ENCODE assay signal across 11 cellular contexts in genomic region chr2:128314348-128315121, GRCh38. TPM values are rescaled to one million over a fixed set of nuclear protein-coding genes. Genes with fewer than 3 reads are reported as not detected.
DNase-seq lines count a peak whose midpoint lies in the region; ATAC-seq and TF ChIP-seq lines count a peak whose summit lies in the region.
"Had no signal": no experiment of that assay in that cellular context is flagged by ENCODE, and none has a peak within 500 bp of the region (broad histone marks: within the 10 kb centered on the region; RNA-seq: fewer than 3 reads in every experiment).

No MANE protein-coding gene starts in this region.

- CTCF ChIA-PET in activated CD8-positive, alpha-beta T cell treated with anti-CD3 and anti-CD28 coated beads, Interleukin-2, amount 10 ng/mL, durations not matched to agents 7 days and 5 days (lab: Charles Lee), result no interaction called here
- CTCF ChIA-PET in activated CD8-positive, alpha-beta T cell treated with anti-CD3 and anti-CD28 coated beads for 36 hours (lab: Charles Lee), result no interaction called here

- H3K4me3 ChIP-seq in right atrium auricular region (no peak overlapping the region), rectal smooth muscle tissue (ENCODE audit: low read length) (peak overlapping the region; percentile 9)

- no peak for ATAC-seq in activated CD8-positive, alpha-beta T cell treated with anti-CD3 and anti-CD28 coated beads, Interleukin-2, amount 10 ng/mL, durations not matched to agents 7 days and 5 days
- ATAC-seq in activated CD8-positive, alpha-beta T cell treated with anti-CD3 and anti-CD28 coated beads for 36 hours, result no peak

- DNase-seq in activated CD8-positive, alpha-beta T cell treated with anti-CD3 and anti-CD28 coated beads, Interleukin-2, amount 10 ng/mL, durations not matched to agents 7 days and 5 days, result peak; percentile 15
- no peak for DNase-seq in activated CD8-positive, alpha-beta T cell treated with anti-CD3 and anti-CD28 coated beads for 36 hours
- no peak for DNase-seq in activated T-helper 1 cell treated with anti-CD3 and anti-CD28 coated beads, Interleukin-12 subunit alpha, Interleukin-12 subunit beta, Interleukin-2, Interleukin-4 antibody, amounts not matched to agents 30 ng/mL and 10 ng/mL and 1 ng/mL, durations not matched to agents 14 hours and 24 hours and 36 hours (ENCODE audit: low spot score)
- peak; percentile 57 for DNase-seq in right atrium auricular region (ENCODE audit: low spot score)
- no peak for DNase-seq in GM19238 (ENCODE audit: insufficient read length, low spot score)
- no peak for DNase-seq in amniotic stem cell (lab: John Stamatoyannopoulos, UW)
- DNase-seq in NCI-H1092 (lab: John Stamatoyannopoulos, UW), result no peak
- DNase-seq: NCI-H1105; RPMI8226; stimulated activated CD4-positive, alpha-beta T cell treated with anti-CD3 and anti-CD28 coated beads, Interleukin-2, amount 100 ng/mL, for 48 hours had no signal

- POLR2A ChIA-PET in activated CD8-positive, alpha-beta T cell treated with anti-CD3 and anti-CD28 coated beads, Interleukin-2, amount 10 ng/mL, durations not matched to agents 7 days and 5 days (lab: Charles Lee), result no interaction called here
- POLR2A ChIA-PET in activated CD8-positive, alpha-beta T cell treated with anti-CD3 and anti-CD28 coated beads for 36 hours (lab: Charles Lee), result no interaction called here

- no peak overlapping the region for H3K4me3 Mint-ChIP-seq in activated CD8-positive, alpha-beta T cell treated with anti-CD3 and anti-CD28 coated beads, Interleukin-2, amount 10 ng/mL, durations not matched to agents 7 days and 5 days
- no peak overlapping the region for H3K4me3 Mint-ChIP-seq in activated CD8-positive, alpha-beta T cell treated with anti-CD3 and anti-CD28 coated beads for 36 hours
- peak overlapping the region; percentile 45 for H3K4me3 Mint-ChIP-seq in activated T-helper 1 cell treated with anti-CD3 and anti-CD28 coated beads, Interleukin-12 subunit alpha, Interleukin-12 subunit beta, Interleukin-2, Interleukin-4 antibody, amounts not matched to agents 30 ng/mL and 10 ng/mL and 1 ng/mL, durations not matched to agents 14 hours and 24 hours and 36 hours

- H3K27ac ChIP-seq in right atrium auricular region (no peak overlapping the region), rectal smooth muscle tissue (ENCODE audit: low read depth, low read length) (no peak overlapping the region)

- H3K36me3 Mint-ChIP-seq in activated CD8-positive, alpha-beta T cell treated with anti-CD3 and anti-CD28 coated beads, Interleukin-2, amount 10 ng/mL, durations not matched to agents 7 days and 5 days (ENCODE audit: low read depth), result no peaks in the 10 kb centered on the region
- H3K36me3 Mint-ChIP-seq in activated CD8-positive, alpha-beta T cell treated with anti-CD3 and anti-CD28 coated beads for 36 hours (ENCODE audit: low read depth), result peaks cover 10% of the 10 kb centered on the region
- peaks cover 14% of the 10 kb centered on the region for H3K36me3 Mint-ChIP-seq in activated T-helper 1 cell treated with anti-CD3 and anti-CD28 coated beads, Interleukin-12 subunit alpha, Interleukin-12 subunit beta, Interleukin-2, Interleukin-4 antibody, amounts not matched to agents 30 ng/mL and 10 ng/mL and 1 ng/mL, durations not matched to agents 14 hours and 24 hours and 36 hours (ENCODE audit: low read depth)

- no peak overlapping the region for H3K9ac ChIP-seq in rectal smooth muscle tissue (ENCODE audit: low read length)

- H3K9me3 Mint-ChIP-seq in activated CD8-positive, alpha-beta T cell treated with anti-CD3 and anti-CD28 coated beads, Interleukin-2, amount 10 ng/mL, durations not matched to agents 7 days and 5 days (ENCODE audit: insufficient read depth), result no peaks in the 10 kb centered on the region
- H3K9me3 Mint-ChIP-seq in activated CD8-positive, alpha-beta T cell treated with anti-CD3 and anti-CD28 coated beads for 36 hours, result no peaks in the 10 kb centered on the region
- H3K9me3 Mint-ChIP-seq in activated T-helper 1 cell treated with anti-CD3 and anti-CD28 coated beads, Interleukin-12 subunit alpha, Interleukin-12 subunit beta, Interleukin-2, Interleukin-4 antibody, amounts not matched to agents 30 ng/mL and 10 ng/mL and 1 ng/mL, durations not matched to agents 14 hours and 24 hours and 36 hours, result no peaks in the 10 kb centered on the region

- intact Hi-C loops in activated CD8-positive, alpha-beta T cell treated with anti-CD3 and anti-CD28 coated beads for 36 hours (cut with micrococcal nuclease), result no loop called here
- intact Hi-C loops in activated T-helper 1 cell treated with anti-CD3 and anti-CD28 coated beads, Interleukin-12 subunit alpha, Interleukin-12 subunit beta, Interleukin-2, Interleukin-4 antibody, amounts not matched to agents 30 ng/mL and 10 ng/mL and 1 ng/mL, durations not matched to agents 14 hours and 24 hours and 36 hours (cut with micrococcal nuclease), result loop anchor here (5.0 to 10.0 kb wide), 5 partner anchors 137 to 790 kb away; partner anchors contain the start of gene IWS1

- peaks cover 28% of the 10 kb centered on the region for H3K4me1 Mint-ChIP-seq in activated CD8-positive, alpha-beta T cell treated with anti-CD3 and anti-CD28 coated beads, Interleukin-2, amount 10 ng/mL, durations not matched to agents 7 days and 5 days (ENCODE audit: low read depth)
- peaks cover 41% of the 10 kb centered on the region for H3K4me1 Mint-ChIP-seq in activated CD8-positive, alpha-beta T cell treated with anti-CD3 and anti-CD28 coated beads for 36 hours (ENCODE audit: low read depth)
- H3K4me1 Mint-ChIP-seq in activated T-helper 1 cell treated with anti-CD3 and anti-CD28 coated beads, Interleukin-12 subunit alpha, Interleukin-12 subunit beta, Interleukin-2, Interleukin-4 antibody, amounts not matched to agents 30 ng/mL and 10 ng/mL and 1 ng/mL, durations not matched to agents 14 hours and 24 hours and 36 hours (ENCODE audit: low read depth), result peaks cover 37% of the 10 kb centered on the region

- no peak for TF ChIP-seq CTCF in activated CD8-positive, alpha-beta T cell treated with anti-CD3 and anti-CD28 coated beads for 36 hours (IDR thresholded peaks at IDR 0.05)
- no peak for TF ChIP-seq CTCF in right atrium auricular region (IDR thresholded peaks at IDR 0.05)

- H3K4me1 ChIP-seq in right atrium auricular region, result peaks cover 0 to 46% of the 10 kb centered on the region in 2 donors
- peaks cover 18% of the 10 kb centered on the region for H3K4me1 ChIP-seq in rectal smooth muscle tissue (ENCODE audit: control insufficient read depth, insufficient read depth, low read length)

- peaks cover 5% of the 10 kb centered on the region for H3K27me3 Mint-ChIP-seq in activated CD8-positive, alpha-beta T cell treated with anti-CD3 and anti-CD28 coated beads, Interleukin-2, amount 10 ng/mL, durations not matched to agents 7 days and 5 days (ENCODE audit: low read depth)
- H3K27me3 Mint-ChIP-seq in activated CD8-positive, alpha-beta T cell treated with anti-CD3 and anti-CD28 coated beads for 36 hours, result no peaks in the 10 kb centered on the region
- peaks cover 8% of the 10 kb centered on the region for H3K27me3 Mint-ChIP-seq in activated T-helper 1 cell treated with anti-CD3 and anti-CD28 coated beads, Interleukin-12 subunit alpha, Interleukin-12 subunit beta, Interleukin-2, Interleukin-4 antibody, amounts not matched to agents 30 ng/mL and 10 ng/mL and 1 ng/mL, durations not matched to agents 14 hours and 24 hours and 36 hours (ENCODE audit: insufficient read depth)

- H3K27me3 ChIP-seq in right atrium auricular region, result no peaks in the 10 kb centered on the region
- no peaks in the 10 kb centered on the region for H3K27me3 ChIP-seq in rectal smooth muscle tissue (ENCODE audit: control insufficient read depth, insufficient read depth, low read length)

- H3K9me3 ChIP-seq in right atrium auricular region, result no peaks in the 10 kb centered on the region

- no peaks in the 10 kb centered on the region for H3K36me3 ChIP-seq in right atrium auricular region
- peaks cover 2% of the 10 kb centered on the region for H3K36me3 ChIP-seq in rectal smooth muscle tissue (ENCODE audit: control insufficient read depth, insufficient read depth, low read length)

- no peak overlapping the region for H3K27ac Mint-ChIP-seq in activated CD8-positive, alpha-beta T cell treated with anti-CD3 and anti-CD28 coated beads, Interleukin-2, amount 10 ng/mL, durations not matched to agents 7 days and 5 days
- H3K27ac Mint-ChIP-seq in activated CD8-positive, alpha-beta T cell treated with anti-CD3 and anti-CD28 coated beads for 36 hours, result no peak overlapping the region
- H3K27ac Mint-ChIP-seq in activated T-helper 1 cell treated with anti-CD3 and anti-CD28 coated beads, Interleukin-12 subunit alpha, Interleukin-12 subunit beta, Interleukin-2, Interleukin-4 antibody, amounts not matched to agents 30 ng/mL and 10 ng/mL and 1 ng/mL, durations not matched to agents 14 hours and 24 hours and 36 hours, result no peak overlapping the region

RNA-seq across cellular contexts. Expression of gene HS6ST1, which starts 4.1 kb away (rescaled TPM):
- 1 to 10 TPM; 7.1 to 8.1 TPM for total RNA-seq in activated CD8-positive, alpha-beta T cell treated with anti-CD3 and anti-CD28 coated beads, Interleukin-2, amount 10 ng/mL, durations not matched to agents 7 days and 5 days
- total RNA-seq in activated CD8-positive, alpha-beta T cell treated with anti-CD3 and anti-CD28 coated beads for 36 hours, result 10 to 100 TPM; 12.5 to 13.0 TPM
- 21.6 and 22.3 TPM in 2 replicates for total RNA-seq in activated T-helper 1 cell treated with anti-CD3 and anti-CD28 coated beads, Interleukin-12 subunit alpha, Interleukin-12 subunit beta, Interleukin-2, Interleukin-4 antibody, amounts not matched to agents 30 ng/mL and 10 ng/mL and 1 ng/mL, durations not matched to agents 14 hours and 24 hours and 36 hours
- 10 to 100 TPM; 19.0 to 25.8 TPM for total RNA-seq in right atrium auricular region

Comparison
In these comparisons a context has a peak if more than half of its experiments do, and no peak if none do; other contexts are left out.
1. DNase-seq: peak in activated CD8-positive, alpha-beta T cell treated with anti-CD3 and anti-CD28 coated beads, Interleukin-2, amount 10 ng/mL, durations not matched to agents 7 days and 5 days (single experiment) and right atrium auricular region (single experiment); none in activated CD8-positive, alpha-beta T cell treated with anti-CD3 and anti-CD28 coated beads for 36 hours (single experiment), activated T-helper 1 cell treated with anti-CD3 and anti-CD28 coated beads, Interleukin-12 subunit alpha, Interleukin-12 subunit beta, Interleukin-2, Interleukin-4 antibody, amounts not matched to agents 30 ng/mL and 10 ng/mL and 1 ng/mL, durations not matched to agents 14 hours and 24 hours and 36 hours (single experiment), GM19238 (single experiment), amniotic stem cell (single experiment) and NCI-H1092 (single experiment).